In the genomic region with DNA sequence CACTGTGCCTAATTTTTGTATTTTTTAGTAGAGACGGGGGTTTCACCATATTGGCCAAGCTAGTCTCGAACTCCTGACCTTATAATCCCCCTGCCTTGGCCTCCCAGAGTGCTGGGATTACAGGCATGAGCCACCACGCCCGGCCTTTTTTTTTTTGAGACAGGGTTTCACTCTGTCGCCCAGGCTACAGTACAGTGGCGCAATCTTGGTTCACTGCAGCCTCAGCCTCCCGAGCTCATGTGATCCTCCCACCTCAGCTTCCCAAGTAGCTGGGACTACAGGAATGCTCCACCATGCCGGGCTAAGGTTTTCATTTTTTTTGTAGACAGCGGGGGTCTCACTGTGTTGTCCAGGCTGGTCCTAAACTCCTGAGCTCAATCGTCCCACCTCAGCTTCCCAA, we compare ENCODE assay signal across 2 cellular contexts. TPM values are rescaled to one million over a fixed set of nuclear protein-coding genes. Genes with fewer than 3 reads are reported as not detected.
"Had no signal": no experiment of that assay in that cellular context is flagged by ENCODE, and none has a peak within 500 bp of the region (broad histone marks: within the 10 kb centered on the region; RNA-seq: fewer than 3 reads in every experiment).

No MANE protein-coding gene starts in this region.

RNA-seq across cellular contexts. Expression of a gene that starts 25.6 kb away (rescaled TPM):
- total RNA-seq: OCI-LY7, SK-MEL-5 had no signal
